ENCODE assay signal across 33 cellular contexts in the genomic region with DNA sequence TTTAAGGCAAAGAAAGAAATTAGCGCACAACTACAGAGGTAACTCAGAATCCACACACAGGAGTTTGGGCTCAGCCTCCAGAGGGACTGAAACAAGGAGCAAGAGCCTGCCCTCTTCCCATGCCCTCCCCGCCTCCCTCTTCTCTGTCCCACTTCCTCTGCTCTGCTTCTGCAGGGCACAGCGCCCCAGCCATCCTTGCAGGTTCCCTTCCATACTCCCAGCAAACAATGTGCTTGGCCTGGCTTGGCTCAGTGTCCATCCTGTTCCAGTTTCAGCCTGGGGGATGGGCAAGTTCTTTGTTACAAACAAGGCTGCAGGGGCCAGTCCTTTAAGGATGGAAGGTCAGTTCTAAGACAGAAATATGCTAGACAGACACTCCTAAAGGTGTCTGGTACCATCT.
"Had no signal": no experiment of that assay in that cellular context is flagged by ENCODE, and none has a peak within 500 bp of the region (broad histone marks: within the 10 kb centered on the region; RNA-seq: fewer than 3 reads in every experiment).

No MANE protein-coding gene starts in this region.

- H3K27me3 Mint-ChIP-seq: activated naive CD8-positive, alpha-beta T cell treated with anti-CD3 and anti-CD28 coated beads for 36 hours had no signal

- FAIRE-seq: endometrium, small intestine, TTC549, urothelium cell line had no signal

- H3K4me3 ChIP-seq: adrenal gland, body of pancreas, esophagus squamous epithelium, left ventricle myocardium inferior, sigmoid colon, testis, transverse colon had no signal

- H3K4me1 Mint-ChIP-seq: activated naive CD8-positive, alpha-beta T cell treated with anti-CD3 and anti-CD28 coated beads for 36 hours; naive B cell had no signal

- H3K36me3 Mint-ChIP-seq: activated naive CD8-positive, alpha-beta T cell treated with anti-CD3 and anti-CD28 coated beads for 36 hours; naive B cell had no signal

- H3K9me3 ChIP-seq: adrenal gland, body of pancreas, esophagus squamous epithelium, left ventricle myocardium inferior, sigmoid colon, testis, transverse colon had no signal

- ATAC-seq: activated CD4-positive, CD25-positive, alpha-beta regulatory T cell treated with anti-CD3 and anti-CD28 coated beads, Interleukin-2, amount 50 U/mL, for 24 hours; body of pancreas had no signal

- DNase-seq: activated CD4-positive, alpha-beta T cell treated with anti-CD3 and anti-CD28 coated beads for 48 hours; activated CD4-positive, alpha-beta T cell treated with anti-CD3 and anti-CD28 coated beads, Interleukin-2, amount 50 U/mL, for 48 hours; activated CD8-positive, alpha-beta memory T cell treated with anti-CD3 and anti-CD28 coated beads for 24 hours; activated effector memory CD4-positive, alpha-beta T cell treated with Interleukin-2 at 50 U/mL for 16 hours; activated naive CD4-positive, alpha-beta T cell treated with anti-CD3 and anti-CD28 coated beads for 36 hours; activated naive CD8-positive, alpha-beta T cell treated with anti-CD3 and anti-CD28 coated beads for 36 hours; adrenal gland; aorta; body of pancreas; dermis blood vessel endothelial cell; effector CD4-positive, alpha-beta T cell; esophagus squamous epithelium; foreskin melanocyte; islet precursor cell; left ventricle myocardium inferior; naive B cell; retina; sigmoid colon; small intestine; stimulated activated CD4-positive, alpha-beta T cell treated with anti-CD3 and anti-CD28 coated beads, Interleukin-15, amount 100 ng/mL, for 24 hours; stimulated activated CD4-positive, alpha-beta T cell treated with anti-CD3 and anti-CD28 coated beads, Interleukin-2, amount 100 ng/mL, for 24 hours; stimulated activated naive CD4-positive, alpha-beta T cell; T-helper 9 cell; testis; transverse colon had no signal

- H3K4me1 ChIP-seq: adrenal gland, body of pancreas, esophagus squamous epithelium, sigmoid colon, testis, transverse colon had no signal

- H3K27ac ChIP-seq: adrenal gland, body of pancreas, epithelial cell of prostate, esophagus squamous epithelium, left ventricle myocardium inferior, sigmoid colon, testis, transverse colon, VCaP had no signal

- H3K27ac Mint-ChIP-seq: activated naive CD4-positive, alpha-beta T cell treated with anti-CD3 and anti-CD28 coated beads for 36 hours; activated naive CD8-positive, alpha-beta T cell treated with anti-CD3 and anti-CD28 coated beads for 36 hours; T-helper 1 cell treated with Interleukin-12 subunit alpha and Interleukin-12 subunit beta and Interleukin-4 antibody, amounts not matched to agents 30 μg/mL and 1 μg/mL, for 36 hours had no signal

- H3K9me3 Mint-ChIP-seq: activated naive CD4-positive, alpha-beta T cell treated with anti-CD3 and anti-CD28 coated beads for 36 hours; activated naive CD8-positive, alpha-beta T cell treated with anti-CD3 and anti-CD28 coated beads for 36 hours; neural crest cell; T-helper 1 cell treated with Interleukin-12 subunit alpha and Interleukin-12 subunit beta and Interleukin-4 antibody, amounts not matched to agents 30 μg/mL and 1 μg/mL, for 36 hours had no signal

- H3K4me3 Mint-ChIP-seq: activated naive CD4-positive, alpha-beta T cell treated with anti-CD3 and anti-CD28 coated beads for 36 hours; activated naive CD8-positive, alpha-beta T cell treated with anti-CD3 and anti-CD28 coated beads for 36 hours; naive B cell; neural crest cell; T-helper 1 cell treated with Interleukin-12 subunit alpha and Interleukin-12 subunit beta and Interleukin-4 antibody, amounts not matched to agents 30 μg/mL and 1 μg/mL, for 36 hours had no signal

- H3K36me3 ChIP-seq: adrenal gland, esophagus squamous epithelium, left ventricle myocardium inferior, sigmoid colon, transverse colon had no signal
